22 cellular contexts compared by ENCODE assay signal in genomic region chr2:37436324-37436723, GRCh38.
A peak's percentile ranks its signal among the peaks of the same experiment; 100 is the strongest.
DNase-seq lines count a peak whose midpoint lies in the region; ATAC-seq, FAIRE-seq and TF ChIP-seq lines count a peak whose summit lies in the region.
"Had no signal": no experiment of that assay in that cellular context is flagged by ENCODE, and none has a peak within 500 bp of the region (broad histone marks: within the 10 kb centered on the region; RNA-seq: fewer than 3 reads in every experiment).

No MANE protein-coding gene starts in this region.

- WGBS in liver: 34% methylated on average over 2 of the region's 2 CpGs
- WGBS in HepG2 (ENCODE audit: low lambda C conversion rate): 35% methylated on average over 2 of the region's 2 CpGs
- 80 to 85% methylated on average over 2 of the region's 2 CpGs for WGBS in tibial nerve, 2 donors

- H4K20me1 ChIP-seq in HepG2 (ENCODE audit: insufficient read depth, low read length): no peaks in the 10 kb centered on the region

- ATAC-seq in HepG2: no peak
- no peak for ATAC-seq in GM21717 (IDR thresholded peaks at IDR 0.05; ENCODE audit: unreplicated experiment)
- no peak for ATAC-seq in GM18861 (IDR thresholded peaks at IDR 0.05; ENCODE audit: unreplicated experiment)
- ATAC-seq: GM12878, PC-3 had no signal

- H3K36me3 ChIP-seq in liver (ENCODE audit: control insufficient read depth in 4 of 4, insufficient read depth in 3 of 4, low read depth in 1 of 4, low read length in 3 of 4): no peaks in the 10 kb centered on the region
- no peaks in the 10 kb centered on the region for H3K36me3 ChIP-seq in HepG2 (replicated peaks in 1 of 2; ENCODE audit: control insufficient read depth in 1 of 2, insufficient read depth in 2 of 2, low read length in 2 of 2)
- H3K36me3 ChIP-seq in tibial nerve: no peaks in the 10 kb centered on the region
- H3K36me3 ChIP-seq: MG63 had no signal

- FAIRE-seq in HepG2 (lab: Jason Lieb, UNC): no peak
- FAIRE-seq: GM12878, GM18507 had no signal

- H3K27me3 ChIP-seq in liver (ENCODE audit: control insufficient read depth in 4 of 4, insufficient read depth in 4 of 4, low read length in 3 of 4): no peaks in the 10 kb centered on the region
- peaks cover 0 to 8% of the 10 kb centered on the region in 2 experiments; a peak in 2 of 5 replicates for H3K27me3 ChIP-seq in HepG2 (ENCODE audit: control insufficient read depth in 1 of 2, insufficient read depth in 2 of 2, low read length in 2 of 2)
- H3K27me3 ChIP-seq in tibial nerve: no peaks in the 10 kb centered on the region
- H3K27me3 ChIP-seq: MG63 had no signal

- no peaks in the 10 kb centered on the region for H3K79me2 ChIP-seq in HepG2 (ENCODE audit: insufficient read depth, low read length)

- CTCF ChIA-PET in HepG2 (lab: Yijun Ruan, JAX; ENCODE audit: low intra/inter-chr PET ratio, low total read pairs): no interaction called here

- H3K9me3 ChIP-seq in liver (ENCODE audit: control insufficient read depth in 4 of 4, low read length in 3 of 4) (no peaks in the 10 kb centered on the region), HepG2 (ENCODE audit: low read length) (no peaks in the 10 kb centered on the region), tibial nerve (no peaks in the 10 kb centered on the region)

- POLR2A ChIA-PET in HepG2 (lab: Yijun Ruan, JAX): no interaction called here

- no peak for TF ChIP-seq EP300 in HepG2 (IDR thresholded peaks at IDR 0.05; ENCODE audit: low read depth in 2 of 2, low read length in 2 of 2)
- TF ChIP-seq EP300 in HepG2 (CRISPR knock-in tag; IDR thresholded peaks at IDR 0.05; ENCODE audit: borderline replicate concordance): no peak
- no peak for TF ChIP-seq EP300 in tibial nerve (IDR thresholded peaks at IDR 0.05)

- intact Hi-C loops in HepG2 (cut with micrococcal nuclease; ENCODE audit: unreplicated experiment): no loop called here

- H3K4me1 ChIP-seq in liver (ENCODE audit: control insufficient read depth in 4 of 4, insufficient read depth in 4 of 4, low read length in 3 of 4) (no peaks in the 10 kb centered on the region), HepG2 (ENCODE audit: insufficient read depth, low read length) (no peaks in the 10 kb centered on the region), tibial nerve (no peaks in the 10 kb centered on the region)
- H3K4me1 ChIP-seq: Caco-2 had no signal

- TF ChIP-seq CTCF in liver (IDR thresholded peaks at IDR 0.05; ENCODE audit: low read depth, low read length, missing input control): no peak
- no peak for TF ChIP-seq CTCF in HepG2 (CRISPR knock-in tag; IDR thresholded peaks at IDR 0.05)
- TF ChIP-seq CTCF in fibroblast of villous mesenchyme (IDR thresholded peaks at IDR 0.05; ENCODE audit: insufficient read depth, low read depth, low read length): no peak
- TF ChIP-seq CTCF in tibial nerve (IDR thresholded peaks at IDR 0.05): no peak

- no peak for DNase-seq in HepG2 (ENCODE audit: low spot score)
- DNase-seq in astrocyte of the hippocampus (ENCODE audit: low read depth, low spot score): peak; percentile 59
- DNase-seq in fibroblast of villous mesenchyme (ENCODE audit: low read depth): peak; percentile 81
- no peak for DNase-seq in tibial nerve (ENCODE audit: low spot score in 2 of 2)
- no peak for DNase-seq in activated CD8-positive, alpha-beta memory T cell treated with anti-CD3 and anti-CD28 coated beads, Interleukin-2, amount 50 U/mL, for 4 hours
- DNase-seq: Caco-2; DMS53; KG1; MG63; NCI-H1092 treated with DMSO at 0.1 percent for 48 hours; NCI-H1694 treated with DMSO at 0.1 percent for 48 hours; NCI-H345; NCI-H526 treated with DMSO at 0.1 percent for 48 hours; NK-92 treated with Interleukin-12 subunit alpha and Interleukin-12 subunit beta, amount 100 ng/mL, for 24 hours; PC-3 had no signal

- H3K9ac ChIP-seq in liver (ENCODE audit: low read depth in 1 of 2, low read length in 2 of 2) (no peak overlapping the region), HepG2 (ENCODE audit: insufficient read depth, low read depth, low read length) (no peak overlapping the region)

- H3K4me3 ChIP-seq in liver (ENCODE audit: low read depth in 1 of 3, low read length in 3 of 3): no peak overlapping the region
- no peak overlapping the region for H3K4me3 ChIP-seq in HepG2 (replicated peaks in 1 of 3; ENCODE audit: insufficient read depth in 1 of 3, low read depth in 2 of 3, low read length in 3 of 3)
- H3K4me3 ChIP-seq in fibroblast of villous mesenchyme (ENCODE audit: low read depth, low read length): no peak overlapping the region
- H3K4me3 ChIP-seq in tibial nerve: no peak overlapping the region
- H3K4me3 ChIP-seq: GM12878, MG63 had no signal

- TF ChIP-seq RAD21 in liver (IDR thresholded peaks at IDR 0.05) (no peak), HepG2 (CRISPR knock-in tag; IDR thresholded peaks at IDR 0.05) (no peak)

- no TSS peak for BruUV-seq in HepG2 (replicated peaks; lab: Mats Ljungman, UMichigan)

- no peak overlapping the region for H2AFZ ChIP-seq in HepG2 (ENCODE audit: low read length)

- in situ Hi-C loops in HepG2 (cut with HindIII; ENCODE audit: extremely low pct_ligation_motif_present, low pct_unique_long_range_greater_than_20kb): no loop called here

- H3K27ac ChIP-seq in liver (ENCODE audit: low read depth in 1 of 2, low read length in 2 of 2): no peak overlapping the region
- no peak overlapping the region for H3K27ac ChIP-seq in HepG2 (ENCODE audit: extremely low read length, insufficient read depth, low read length)
- H3K27ac ChIP-seq in tibial nerve: no peak overlapping the region
- H3K27ac ChIP-seq: 22Rv1, HL-60 had no signal

- no peak for TF ChIP-seq POLR2A in HepG2 (IDR thresholded peaks at IDR 0.05; ENCODE audit: insufficient read depth in 1 of 2, low read depth in 2 of 2, low read length in 2 of 2)
- TF ChIP-seq POLR2A in tibial nerve (IDR thresholded peaks at IDR 0.05): no peak

- no peak overlapping the region for H3K4me2 ChIP-seq in HepG2 (ENCODE audit: low read depth, low read length)

TF ChIP-seq in liver, 16 proteins besides CTCF, POLR2A, EP300 and RAD21:
- TF ChIP-seq ATF3 (IDR thresholded peaks at IDR 0.05) (no peak), RXRA (IDR thresholded peaks at IDR 0.05) (peak in 1 of 2 donors; percentile 29), NR2F2 (IDR thresholded peaks at IDR 0.05) (peak; percentile 42), FOXA2 (IDR thresholded peaks at IDR 0.05) (no peak)

TF ChIP-seq in HepG2, 621 proteins besides CTCF, POLR2A, EP300 and RAD21:
- TF ChIP-seq XBP1 (CRISPR knock-in tag; IDR thresholded peaks at IDR 0.05): no peak
- TF ChIP-seq ZZZ3 (CRISPR knock-in tag; IDR thresholded peaks at IDR 0.05; ENCODE audit: borderline replicate concordance): no peak
- TF ChIP-seq ZNF225 (CRISPR knock-in tag; IDR thresholded peaks at IDR 0.05): no peak
- TF ChIP-seq ZNF282 (IDR thresholded peaks at IDR 0.05; ENCODE audit: partially characterized antibody): no peak
- no peak for TF ChIP-seq SP1 (IDR thresholded peaks at IDR 0.05)
- TF ChIP-seq SP1 (CRISPR knock-in tag; IDR thresholded peaks at IDR 0.05): no peak
- TF ChIP-seq ZNF569 (CRISPR knock-in tag; IDR thresholded peaks at IDR 0.05; ENCODE audit: borderline replicate concordance): no peak

Comparison
In these comparisons a context has a peak if more than half of its experiments do, and no peak if none do; other contexts are left out.
1. DNase-seq: peak in astrocyte of the hippocampus (single experiment) and fibroblast of villous mesenchyme (single experiment); none in HepG2 (single experiment), tibial nerve (0 of 2) and activated CD8-positive, alpha-beta memory T cell treated with anti-CD3 and anti-CD28 coated beads, Interleukin-2, amount 50 U/mL, for 4 hours (single experiment).